Comparison of ENCODE assay signal across 8 cellular contexts in genomic region chr5:158910782-158911692, GRCh38.
DNase-seq lines count a peak whose midpoint lies in the region; ATAC-seq, FAIRE-seq and TF ChIP-seq lines count a peak whose summit lies in the region.

No MANE protein-coding gene starts in this region.

- intact Hi-C loops in mucosa of descending colon (cut with DNase I, micrococcal nuclease) = no loop called here

- no peak overlapping the region for H3K27ac ChIP-seq in foreskin keratinocyte

- no peaks in the 10 kb centered on the region for H3K4me1 ChIP-seq in foreskin keratinocyte
- no peaks in the 10 kb centered on the region for H3K4me1 ChIP-seq in mucosa of descending colon (ENCODE audit: low read depth)

- H3K27me3 ChIP-seq in foreskin keratinocyte = peaks cover 42% of the 10 kb centered on the region

- DNase-seq in foreskin keratinocyte = peak; percentile 6 to 13
- no peak for DNase-seq in mucosa of descending colon
- no peak for DNase-seq in NCI-H187 (lab: John Stamatoyannopoulos, UW)
- DNase-seq in T-helper 2 cell = no peak
- DNase-seq in D721Med (ENCODE audit: insufficient read length, low spot score) = no peak

- H3K4me3 ChIP-seq in mucosa of descending colon = no peak overlapping the region

- TF ChIP-seq CTCF in foreskin keratinocyte (conservative IDR thresholded peaks at IDR 0.05) (no peak), mucosa of descending colon (IDR thresholded peaks at IDR 0.05) (no peak), D721Med (IDR thresholded peaks at IDR 0.05; ENCODE audit: insufficient read depth, missing control alignments) (no peak)

- FAIRE-seq in D721Med (lab: Jason Lieb, UNC) = no peak

- no peaks in the 10 kb centered on the region for H3K36me3 ChIP-seq in mucosa of descending colon (ENCODE audit: low read depth)

- peak; percentile 76 for ATAC-seq in GM18858 (IDR thresholded peaks at IDR 0.05; ENCODE audit: unreplicated experiment)
- ATAC-seq in GM21528 (IDR thresholded peaks at IDR 0.05; ENCODE audit: low FRiP score, unreplicated experiment) = peak; percentile 79
- ATAC-seq in HG03378 (IDR thresholded peaks at IDR 0.05; ENCODE audit: unreplicated experiment) = peak; percentile 84
- ATAC-seq in foreskin keratinocyte = peak; percentile 70
- ATAC-seq in mucosa of descending colon = no peak

- H3K9me3 ChIP-seq in mucosa of descending colon = no peaks in the 10 kb centered on the region

Comparison
In these comparisons a context has a peak if more than half of its experiments do, and no peak if none do; other contexts are left out.
1. DNase-seq: peak in foreskin keratinocyte (2 of 2); none in mucosa of descending colon (0 of 3), NCI-H187 (0 of 2), T-helper 2 cell (0 of 5) and D721Med (single experiment).